Comparison of ENCODE assay signal across 31 cellular contexts in the genomic region with DNA sequence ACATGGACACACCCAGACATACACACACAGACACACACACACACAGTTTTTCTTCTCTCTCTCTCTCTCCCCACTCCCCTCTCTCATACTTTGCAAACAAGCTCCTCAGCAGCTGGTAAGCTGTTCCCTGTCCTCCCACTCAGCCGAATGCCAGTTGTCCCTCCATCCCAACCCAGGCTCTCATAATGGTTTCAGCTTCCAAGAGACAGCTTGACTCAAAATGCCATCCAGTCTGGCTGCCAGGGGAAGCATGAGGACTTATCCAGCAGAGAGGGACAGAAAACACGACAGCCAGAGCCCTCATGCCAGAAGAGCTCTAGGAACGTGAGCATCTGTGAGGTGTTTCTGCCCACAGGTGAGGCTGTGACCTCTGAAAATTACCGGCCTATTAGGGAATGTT.
DNase-seq lines count a peak whose midpoint lies in the region; ATAC-seq and TF ChIP-seq lines count a peak whose summit lies in the region.
"Had no signal": no experiment of that assay in that cellular context is flagged by ENCODE, and none has a peak within 500 bp of the region (broad histone marks: within the 10 kb centered on the region; RNA-seq: fewer than 3 reads in every experiment).

No MANE protein-coding gene starts in this region.

- peaks cover 52% of the 10 kb centered on the region for H3K27me3 Mint-ChIP-seq in osteocyte (ENCODE audit: unreplicated experiment)

- no peak overlapping the region for H3K4me3 Mint-ChIP-seq in osteocyte (ENCODE audit: unreplicated experiment)
- H3K4me3 Mint-ChIP-seq: B cell; CD14-positive monocyte; CD4-positive, alpha-beta memory T cell; CD4-positive, alpha-beta T cell; CD4-positive, CD25-positive, alpha-beta regulatory T cell; CD8-positive, alpha-beta memory T cell; CD8-positive, alpha-beta T cell had no signal

- no peak overlapping the region for H3K27ac Mint-ChIP-seq in osteocyte (ENCODE audit: unreplicated experiment)
- H3K27ac Mint-ChIP-seq: B cell; CD4-positive, alpha-beta memory T cell; CD4-positive, alpha-beta T cell; CD4-positive, CD25-positive, alpha-beta regulatory T cell; CD8-positive, alpha-beta memory T cell; CD8-positive, alpha-beta T cell had no signal

- DNase-seq in Ammon's horn (ENCODE audit: low spot score): peak; percentile 70
- DNase-seq in G401 (ENCODE audit: low spot score): peak; percentile 9
- peak; percentile 1 for DNase-seq in cerebellar cortex (ENCODE audit: low spot score)
- peak; percentile 3 for DNase-seq in inferior parietal cortex (ENCODE audit: extremely low spot score)
- DNase-seq in osteocyte (ENCODE audit: extremely low spot score, unreplicated experiment): no peak
- no peak for DNase-seq in kidney tubule cell (ENCODE audit: low spot score)
- DNase-seq in iPS-NIHi7 (ENCODE audit: extremely low spot score): no peak
- DNase-seq: 8988T; ACHN; AML-193; BE2C; C1 segment of cervical spinal cord; Caco-2; Calu3; CD4-positive, alpha-beta memory T cell; CD4-positive, alpha-beta T cell; CD4-positive, CD25-positive, alpha-beta regulatory T cell; CD8-positive, alpha-beta memory T cell; CD8-positive, alpha-beta T cell; COR-L47; DMS 273 treated with DMSO at 0.1 percent for 48 hours; DMS153; DMS53; DMS79; DMS79 treated with DMSO at 0.1 percent for 48 hours; DND-41; EL had no signal

- no peak for TF ChIP-seq CTCF in osteocyte (IDR thresholded peaks at IDR 0.05)

- H3K4me1 Mint-ChIP-seq in osteocyte (ENCODE audit: unreplicated experiment): peaks cover 5% of the 10 kb centered on the region
- H3K4me1 Mint-ChIP-seq: B cell; CD14-positive monocyte; CD4-positive, alpha-beta memory T cell; CD4-positive, CD25-positive, alpha-beta regulatory T cell; CD8-positive, alpha-beta memory T cell had no signal

- H3K9me3 Mint-ChIP-seq in osteocyte (ENCODE audit: unreplicated experiment): peaks cover 11% of the 10 kb centered on the region
- H3K9me3 Mint-ChIP-seq: CD4-positive, alpha-beta T cell had no signal

- no peaks in the 10 kb centered on the region for H3K36me3 Mint-ChIP-seq in osteocyte (ENCODE audit: unreplicated experiment)
- H3K36me3 Mint-ChIP-seq: CD14-positive monocyte; CD4-positive, alpha-beta memory T cell; CD4-positive, CD25-positive, alpha-beta regulatory T cell; CD8-positive, alpha-beta memory T cell; CD8-positive, alpha-beta T cell had no signal

- ATAC-seq in activated CD4-positive, CD25-positive, alpha-beta regulatory T cell treated with anti-CD3 and anti-CD28 coated beads, Interleukin-2, amount 50 U/mL, for 24 hours: no peak
- ATAC-seq: A549; CD8-positive, alpha-beta T cell had no signal

- in situ Hi-C loops in G401 (cut with HindIII; ENCODE audit: low sequenced_read_pairs): no loop called here

Comparison
In these comparisons a context has a peak if more than half of its experiments do, and no peak if none do; other contexts are left out.
1. DNase-seq: peak in Ammon's horn (single experiment), G401 (single experiment), cerebellar cortex (single experiment) and inferior parietal cortex (single experiment); none in osteocyte (single experiment), kidney tubule cell (single experiment) and iPS-NIHi7 (single experiment).